ENCODE assay signal across 1 cellular context in the genomic region with DNA sequence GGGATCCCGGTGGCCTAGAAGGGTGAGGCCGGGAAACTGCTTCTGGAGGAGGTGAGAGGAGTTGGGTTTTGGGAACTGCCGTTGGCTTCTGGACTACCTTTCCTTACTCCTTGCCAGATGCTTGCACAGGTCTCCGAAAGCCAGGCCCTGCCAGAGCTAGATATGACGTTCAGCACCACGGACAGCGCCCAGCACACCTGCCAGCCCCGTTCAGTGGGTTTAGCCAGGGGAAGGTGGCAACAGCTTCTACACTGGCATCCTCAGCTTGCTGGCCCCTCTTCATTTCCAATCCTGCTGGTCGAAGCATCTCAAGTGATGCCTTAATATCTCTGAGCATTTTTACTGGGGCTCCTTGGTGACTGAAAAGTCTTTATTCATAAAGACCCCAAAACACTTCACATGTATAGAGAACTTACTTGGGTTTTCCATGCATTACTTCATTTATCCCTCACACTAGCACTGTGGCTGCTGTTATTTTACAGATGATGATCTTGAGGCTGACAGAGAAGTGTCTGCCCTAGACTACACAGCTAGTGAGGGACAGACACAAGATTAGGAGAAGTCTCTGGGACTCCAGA.
TF ChIP-seq lines count a peak whose summit lies in the region.

No MANE protein-coding gene starts in this region.

TF ChIP-seq in HepG2, 621 proteins besides CTCF, POLR2A, EP300 and RAD21 (continued from another document and continues in another):
- TF ChIP-seq, protein P1, sequence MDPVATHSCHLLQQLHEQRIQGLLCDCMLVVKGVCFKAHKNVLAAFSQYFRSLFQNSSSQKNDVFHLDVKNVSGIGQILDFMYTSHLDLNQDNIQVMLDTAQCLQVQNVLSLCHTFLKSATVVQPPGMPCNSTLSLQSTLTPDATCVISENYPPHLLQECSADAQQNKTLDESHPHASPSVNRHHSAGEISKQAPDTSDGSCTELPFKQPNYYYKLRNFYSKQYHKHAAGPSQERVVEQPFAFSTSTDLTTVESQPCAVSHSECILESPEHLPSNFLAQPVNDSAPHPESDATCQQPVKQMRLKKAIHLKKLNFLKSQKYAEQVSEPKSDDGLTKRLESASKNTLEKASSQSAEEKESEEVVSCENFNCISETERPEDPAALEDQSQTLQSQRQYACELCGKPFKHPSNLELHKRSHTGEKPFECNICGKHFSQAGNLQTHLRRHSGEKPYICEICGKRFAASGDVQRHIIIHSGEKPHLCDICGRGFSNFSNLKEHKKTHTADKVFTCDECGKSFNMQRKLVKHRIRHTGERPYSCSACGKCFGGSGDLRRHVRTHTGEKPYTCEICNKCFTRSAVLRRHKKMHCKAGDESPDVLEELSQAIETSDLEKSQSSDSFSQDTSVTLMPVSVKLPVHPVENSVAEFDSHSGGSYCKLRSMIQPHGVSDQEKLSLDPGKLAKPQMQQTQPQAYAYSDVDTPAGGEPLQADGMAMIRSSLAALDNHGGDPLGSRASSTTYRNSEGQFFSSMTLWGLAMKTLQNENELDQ (CRISPR knock-in tag; IDR thresholded peaks at IDR 0.05; ENCODE audit: borderline replicate concordance) = peak; percentile 91
- TF ChIP-seq, protein P2, sequence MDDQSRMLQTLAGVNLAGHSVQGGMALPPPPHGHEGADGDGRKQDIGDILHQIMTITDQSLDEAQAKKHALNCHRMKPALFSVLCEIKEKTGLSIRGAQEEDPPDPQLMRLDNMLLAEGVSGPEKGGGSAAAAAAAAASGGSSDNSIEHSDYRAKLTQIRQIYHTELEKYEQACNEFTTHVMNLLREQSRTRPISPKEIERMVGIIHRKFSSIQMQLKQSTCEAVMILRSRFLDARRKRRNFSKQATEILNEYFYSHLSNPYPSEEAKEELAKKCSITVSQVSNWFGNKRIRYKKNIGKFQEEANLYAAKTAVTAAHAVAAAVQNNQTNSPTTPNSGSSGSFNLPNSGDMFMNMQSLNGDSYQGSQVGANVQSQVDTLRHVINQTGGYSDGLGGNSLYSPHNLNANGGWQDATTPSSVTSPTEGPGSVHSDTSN (CRISPR knock-in tag; IDR thresholded peaks at IDR 0.05; ENCODE audit: borderline replicate concordance) = peak; percentile 72; the same call in 1 of the 2 replicates
- TF ChIP-seq, protein P3, sequence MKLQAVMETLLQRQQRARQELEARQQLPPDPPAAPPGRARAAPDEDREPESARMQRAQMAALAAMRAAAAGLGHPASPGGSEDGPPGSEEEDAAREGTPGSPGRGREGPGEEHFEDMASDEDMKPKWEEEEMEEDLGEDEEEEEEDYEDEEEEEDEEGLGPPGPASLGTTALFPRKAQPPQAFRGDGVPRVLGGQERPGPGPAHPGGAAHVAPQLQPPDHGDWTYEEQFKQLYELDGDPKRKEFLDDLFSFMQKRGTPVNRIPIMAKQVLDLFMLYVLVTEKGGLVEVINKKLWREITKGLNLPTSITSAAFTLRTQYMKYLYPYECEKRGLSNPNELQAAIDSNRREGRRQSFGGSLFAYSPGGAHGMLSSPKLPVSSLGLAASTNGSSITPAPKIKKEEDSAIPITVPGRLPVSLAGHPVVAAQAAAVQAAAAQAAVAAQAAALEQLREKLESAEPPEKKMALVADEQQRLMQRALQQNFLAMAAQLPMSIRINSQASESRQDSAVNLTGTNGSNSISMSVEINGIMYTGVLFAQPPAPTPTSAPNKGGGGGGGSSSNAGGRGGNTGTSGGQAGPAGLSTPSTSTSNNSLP (IDR thresholded peaks at IDR 0.05; ENCODE audit: low read depth, low read length) = no peak
- TF ChIP-seq, protein P4, sequence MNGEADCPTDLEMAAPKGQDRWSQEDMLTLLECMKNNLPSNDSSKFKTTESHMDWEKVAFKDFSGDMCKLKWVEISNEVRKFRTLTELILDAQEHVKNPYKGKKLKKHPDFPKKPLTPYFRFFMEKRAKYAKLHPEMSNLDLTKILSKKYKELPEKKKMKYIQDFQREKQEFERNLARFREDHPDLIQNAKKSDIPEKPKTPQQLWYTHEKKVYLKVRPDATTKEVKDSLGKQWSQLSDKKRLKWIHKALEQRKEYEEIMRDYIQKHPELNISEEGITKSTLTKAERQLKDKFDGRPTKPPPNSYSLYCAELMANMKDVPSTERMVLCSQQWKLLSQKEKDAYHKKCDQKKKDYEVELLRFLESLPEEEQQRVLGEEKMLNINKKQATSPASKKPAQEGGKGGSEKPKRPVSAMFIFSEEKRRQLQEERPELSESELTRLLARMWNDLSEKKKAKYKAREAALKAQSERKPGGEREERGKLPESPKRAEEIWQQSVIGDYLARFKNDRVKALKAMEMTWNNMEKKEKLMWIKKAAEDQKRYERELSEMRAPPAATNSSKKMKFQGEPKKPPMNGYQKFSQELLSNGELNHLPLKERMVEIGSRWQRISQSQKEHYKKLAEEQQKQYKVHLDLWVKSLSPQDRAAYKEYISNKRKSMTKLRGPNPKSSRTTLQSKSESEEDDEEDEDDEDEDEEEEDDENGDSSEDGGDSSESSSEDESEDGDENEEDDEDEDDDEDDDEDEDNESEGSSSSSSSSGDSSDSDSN (CRISPR knock-in tag; IDR thresholded peaks at IDR 0.05) = no peak
- TF ChIP-seq ZNF383 (CRISPR knock-in tag; IDR thresholded peaks at IDR 0.05; ENCODE audit: borderline replicate concordance) (no peak), YEATS4 (CRISPR knock-in tag; IDR thresholded peaks at IDR 0.05; ENCODE audit: borderline replicate concordance) (0 out of 2 replicates have a peak, but pooled peaks have one; percentile 39), BRCA1 (CRISPR knock-in tag; IDR thresholded peaks at IDR 0.05) (peak; percentile 97), HNRNPH1 (optimal IDR thresholded peaks at IDR 0.05; ENCODE audit: low read depth, low read length) (no peak), ZNF256 (CRISPR knock-in tag; conservative IDR thresholded peaks at IDR 0.05) (peak; percentile 86), ZSCAN9 (CRISPR knock-in tag; IDR thresholded peaks at IDR 0.05; ENCODE audit: borderline replicate concordance) (peak; percentile 98), ZNF773 (CRISPR knock-in tag; IDR thresholded peaks at IDR 0.05; ENCODE audit: borderline replicate concordance) (0 out of 2 replicates have a peak, but pooled peaks have one; percentile 27), KLF12 (CRISPR knock-in tag; IDR thresholded peaks at IDR 0.05; ENCODE audit: borderline replicate concordance) (no peak), SATB2 (CRISPR knock-in tag; IDR thresholded peaks at IDR 0.05) (peak; percentile 87), HOXA3 (CRISPR knock-in tag; IDR thresholded peaks at IDR 0.05) (peak; percentile 52; the same call in 1 of the 2 replicates), ZMYM4 (CRISPR knock-in tag; IDR thresholded peaks at IDR 0.05) (peak; percentile 39; the same call in 1 of the 2 replicates), NFE2L2 (IDR thresholded peaks at IDR 0.05; ENCODE audit: low read length) (no peak), KAT7 (CRISPR knock-in tag; IDR thresholded peaks at IDR 0.05; ENCODE audit: borderline replicate concordance) (no peak), ZFP36L2 (CRISPR knock-in tag; IDR thresholded peaks at IDR 0.05) (peak; percentile 77; the same call in 1 of the 2 replicates), WIZ (CRISPR knock-in tag; IDR thresholded peaks at IDR 0.05) (peak; percentile 93; the same call in 1 of the 2 replicates), SMARCE1 (IDR thresholded peaks at IDR 0.05; ENCODE audit: borderline replicate concordance) (no peak), ZNF614 (CRISPR knock-in tag; IDR thresholded peaks at IDR 0.05; ENCODE audit: borderline replicate concordance) (no peak)
- TF ChIP-seq, protein P5, sequence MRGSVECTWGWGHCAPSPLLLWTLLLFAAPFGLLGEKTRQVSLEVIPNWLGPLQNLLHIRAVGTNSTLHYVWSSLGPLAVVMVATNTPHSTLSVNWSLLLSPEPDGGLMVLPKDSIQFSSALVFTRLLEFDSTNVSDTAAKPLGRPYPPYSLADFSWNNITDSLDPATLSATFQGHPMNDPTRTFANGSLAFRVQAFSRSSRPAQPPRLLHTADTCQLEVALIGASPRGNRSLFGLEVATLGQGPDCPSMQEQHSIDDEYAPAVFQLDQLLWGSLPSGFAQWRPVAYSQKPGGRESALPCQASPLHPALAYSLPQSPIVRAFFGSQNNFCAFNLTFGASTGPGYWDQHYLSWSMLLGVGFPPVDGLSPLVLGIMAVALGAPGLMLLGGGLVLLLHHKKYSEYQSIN (CRISPR knock-in tag; IDR thresholded peaks at IDR 0.05; ENCODE audit: borderline replicate concordance) = no peak
- TF ChIP-seq, protein P6, sequence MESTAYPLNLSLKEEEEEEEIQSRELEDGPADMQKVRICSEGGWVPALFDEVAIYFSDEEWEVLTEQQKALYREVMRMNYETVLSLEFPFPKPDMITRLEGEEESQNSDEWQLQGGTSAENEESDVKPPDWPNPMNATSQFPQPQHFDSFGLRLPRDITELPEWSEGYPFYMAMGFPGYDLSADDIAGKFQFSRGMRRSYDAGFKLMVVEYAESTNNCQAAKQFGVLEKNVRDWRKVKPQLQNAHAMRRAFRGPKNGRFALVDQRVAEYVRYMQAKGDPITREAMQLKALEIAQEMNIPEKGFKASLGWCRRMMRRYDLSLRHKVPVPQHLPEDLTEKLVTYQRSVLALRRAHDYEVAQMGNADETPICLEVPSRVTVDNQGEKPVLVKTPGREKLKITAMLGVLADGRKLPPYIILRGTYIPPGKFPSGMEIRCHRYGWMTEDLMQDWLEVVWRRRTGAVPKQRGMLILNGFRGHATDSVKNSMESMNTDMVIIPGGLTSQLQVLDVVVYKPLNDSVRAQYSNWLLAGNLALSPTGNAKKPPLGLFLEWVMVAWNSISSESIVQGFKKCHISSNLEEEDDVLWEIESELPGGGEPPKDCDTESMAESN (CRISPR knock-in tag; conservative IDR thresholded peaks at IDR 0.05) = 0 out of 2 replicates have a peak, but pooled peaks have one; percentile 19
- TF ChIP-seq, protein P7, sequence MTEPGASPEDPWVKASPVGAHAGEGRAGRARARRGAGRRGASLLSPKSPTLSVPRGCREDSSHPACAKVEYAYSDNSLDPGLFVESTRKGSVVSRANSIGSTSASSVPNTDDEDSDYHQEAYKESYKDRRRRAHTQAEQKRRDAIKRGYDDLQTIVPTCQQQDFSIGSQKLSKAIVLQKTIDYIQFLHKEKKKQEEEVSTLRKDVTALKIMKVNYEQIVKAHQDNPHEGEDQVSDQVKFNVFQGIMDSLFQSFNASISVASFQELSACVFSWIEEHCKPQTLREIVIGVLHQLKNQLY (CRISPR knock-in tag; IDR thresholded peaks at IDR 0.05) = no peak
- TF ChIP-seq, protein P8, sequence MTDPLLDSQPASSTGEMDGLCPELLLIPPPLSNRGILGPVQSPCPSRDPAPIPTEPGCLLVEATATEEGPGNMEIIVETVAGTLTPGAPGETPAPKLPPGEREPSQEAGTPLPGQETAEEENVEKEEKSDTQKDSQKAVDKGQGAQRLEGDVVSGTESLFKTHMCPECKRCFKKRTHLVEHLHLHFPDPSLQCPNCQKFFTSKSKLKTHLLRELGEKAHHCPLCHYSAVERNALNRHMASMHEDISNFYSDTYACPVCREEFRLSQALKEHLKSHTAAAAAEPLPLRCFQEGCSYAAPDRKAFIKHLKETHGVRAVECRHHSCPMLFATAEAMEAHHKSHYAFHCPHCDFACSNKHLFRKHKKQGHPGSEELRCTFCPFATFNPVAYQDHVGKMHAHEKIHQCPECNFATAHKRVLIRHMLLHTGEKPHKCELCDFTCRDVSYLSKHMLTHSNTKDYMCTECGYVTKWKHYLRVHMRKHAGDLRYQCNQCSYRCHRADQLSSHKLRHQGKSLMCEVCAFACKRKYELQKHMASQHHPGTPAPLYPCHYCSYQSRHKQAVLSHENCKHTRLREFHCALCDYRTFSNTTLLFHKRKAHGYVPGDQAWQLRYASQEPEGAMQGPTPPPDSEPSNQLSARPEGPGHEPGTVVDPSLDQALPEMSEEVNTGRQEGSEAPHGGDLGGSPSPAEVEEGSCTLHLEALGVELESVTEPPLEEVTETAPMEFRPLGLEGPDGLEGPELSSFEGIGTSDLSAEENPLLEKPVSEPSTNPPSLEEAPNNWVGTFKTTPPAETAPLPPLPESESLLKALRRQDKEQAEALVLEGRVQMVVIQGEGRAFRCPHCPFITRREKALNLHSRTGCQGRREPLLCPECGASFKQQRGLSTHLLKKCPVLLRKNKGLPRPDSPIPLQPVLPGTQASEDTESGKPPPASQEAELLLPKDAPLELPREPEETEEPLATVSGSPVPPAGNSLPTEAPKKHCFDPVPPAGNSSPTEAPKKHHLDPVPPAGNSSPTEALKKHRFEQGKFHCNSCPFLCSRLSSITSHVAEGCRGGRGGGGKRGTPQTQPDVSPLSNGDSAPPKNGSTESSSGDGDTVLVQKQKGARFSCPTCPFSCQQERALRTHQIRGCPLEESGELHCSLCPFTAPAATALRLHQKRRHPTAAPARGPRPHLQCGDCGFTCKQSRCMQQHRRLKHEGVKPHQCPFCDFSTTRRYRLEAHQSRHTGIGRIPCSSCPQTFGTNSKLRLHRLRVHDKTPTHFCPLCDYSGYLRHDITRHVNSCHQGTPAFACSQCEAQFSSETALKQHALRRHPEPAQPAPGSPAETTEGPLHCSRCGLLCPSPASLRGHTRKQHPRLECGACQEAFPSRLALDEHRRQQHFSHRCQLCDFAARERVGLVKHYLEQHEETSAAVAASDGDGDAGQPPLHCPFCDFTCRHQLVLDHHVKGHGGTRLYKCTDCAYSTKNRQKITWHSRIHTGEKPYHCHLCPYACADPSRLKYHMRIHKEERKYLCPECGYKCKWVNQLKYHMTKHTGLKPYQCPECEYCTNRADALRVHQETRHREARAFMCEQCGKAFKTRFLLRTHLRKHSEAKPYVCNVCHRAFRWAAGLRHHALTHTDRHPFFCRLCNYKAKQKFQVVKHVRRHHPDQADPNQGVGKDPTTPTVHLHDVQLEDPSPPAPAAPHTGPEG (CRISPR knock-in tag; IDR thresholded peaks at IDR 0.05) = peak; percentile 58; the same call in 1 of the 2 replicates
- TF ChIP-seq, protein P9, sequence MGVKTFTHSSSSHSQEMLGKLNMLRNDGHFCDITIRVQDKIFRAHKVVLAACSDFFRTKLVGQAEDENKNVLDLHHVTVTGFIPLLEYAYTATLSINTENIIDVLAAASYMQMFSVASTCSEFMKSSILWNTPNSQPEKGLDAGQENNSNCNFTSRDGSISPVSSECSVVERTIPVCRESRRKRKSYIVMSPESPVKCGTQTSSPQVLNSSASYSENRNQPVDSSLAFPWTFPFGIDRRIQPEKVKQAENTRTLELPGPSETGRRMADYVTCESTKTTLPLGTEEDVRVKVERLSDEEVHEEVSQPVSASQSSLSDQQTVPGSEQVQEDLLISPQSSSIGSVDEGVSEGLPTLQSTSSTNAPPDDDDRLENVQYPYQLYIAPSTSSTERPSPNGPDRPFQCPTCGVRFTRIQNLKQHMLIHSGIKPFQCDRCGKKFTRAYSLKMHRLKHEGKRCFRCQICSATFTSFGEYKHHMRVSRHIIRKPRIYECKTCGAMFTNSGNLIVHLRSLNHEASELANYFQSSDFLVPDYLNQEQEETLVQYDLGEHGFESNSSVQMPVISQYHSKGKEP (CRISPR knock-in tag; IDR thresholded peaks at IDR 0.05) = peak; percentile 96
- TF ChIP-seq, protein P10, sequence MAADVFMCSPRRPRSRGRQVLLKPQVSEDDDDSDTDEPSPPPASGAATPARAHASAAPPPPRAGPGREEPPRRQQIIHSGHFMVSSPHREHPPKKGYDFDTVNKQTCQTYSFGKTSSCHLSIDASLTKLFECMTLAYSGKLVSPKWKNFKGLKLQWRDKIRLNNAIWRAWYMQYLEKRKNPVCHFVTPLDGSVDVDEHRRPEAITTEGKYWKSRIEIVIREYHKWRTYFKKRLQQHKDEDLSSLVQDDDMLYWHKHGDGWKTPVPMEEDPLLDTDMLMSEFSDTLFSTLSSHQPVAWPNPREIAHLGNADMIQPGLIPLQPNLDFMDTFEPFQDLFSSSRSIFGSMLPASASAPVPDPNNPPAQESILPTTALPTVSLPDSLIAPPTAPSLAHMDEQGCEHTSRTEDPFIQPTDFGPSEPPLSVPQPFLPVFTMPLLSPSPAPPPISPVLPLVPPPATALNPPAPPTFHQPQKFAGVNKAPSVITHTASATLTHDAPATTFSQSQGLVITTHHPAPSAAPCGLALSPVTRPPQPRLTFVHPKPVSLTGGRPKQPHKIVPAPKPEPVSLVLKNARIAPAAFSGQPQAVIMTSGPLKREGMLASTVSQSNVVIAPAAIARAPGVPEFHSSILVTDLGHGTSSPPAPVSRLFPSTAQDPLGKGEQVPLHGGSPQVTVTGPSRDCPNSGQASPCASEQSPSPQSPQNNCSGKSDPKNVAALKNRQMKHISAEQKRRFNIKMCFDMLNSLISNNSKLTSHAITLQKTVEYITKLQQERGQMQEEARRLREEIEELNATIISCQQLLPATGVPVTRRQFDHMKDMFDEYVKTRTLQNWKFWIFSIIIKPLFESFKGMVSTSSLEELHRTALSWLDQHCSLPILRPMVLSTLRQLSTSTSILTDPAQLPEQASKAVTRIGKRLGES (CRISPR knock-in tag; IDR thresholded peaks at IDR 0.05; ENCODE audit: borderline replicate concordance) = peak; percentile 74; the same call in 1 of the 2 replicates
